ENCODE assay signal across 8 cellular contexts in the genomic region with DNA sequence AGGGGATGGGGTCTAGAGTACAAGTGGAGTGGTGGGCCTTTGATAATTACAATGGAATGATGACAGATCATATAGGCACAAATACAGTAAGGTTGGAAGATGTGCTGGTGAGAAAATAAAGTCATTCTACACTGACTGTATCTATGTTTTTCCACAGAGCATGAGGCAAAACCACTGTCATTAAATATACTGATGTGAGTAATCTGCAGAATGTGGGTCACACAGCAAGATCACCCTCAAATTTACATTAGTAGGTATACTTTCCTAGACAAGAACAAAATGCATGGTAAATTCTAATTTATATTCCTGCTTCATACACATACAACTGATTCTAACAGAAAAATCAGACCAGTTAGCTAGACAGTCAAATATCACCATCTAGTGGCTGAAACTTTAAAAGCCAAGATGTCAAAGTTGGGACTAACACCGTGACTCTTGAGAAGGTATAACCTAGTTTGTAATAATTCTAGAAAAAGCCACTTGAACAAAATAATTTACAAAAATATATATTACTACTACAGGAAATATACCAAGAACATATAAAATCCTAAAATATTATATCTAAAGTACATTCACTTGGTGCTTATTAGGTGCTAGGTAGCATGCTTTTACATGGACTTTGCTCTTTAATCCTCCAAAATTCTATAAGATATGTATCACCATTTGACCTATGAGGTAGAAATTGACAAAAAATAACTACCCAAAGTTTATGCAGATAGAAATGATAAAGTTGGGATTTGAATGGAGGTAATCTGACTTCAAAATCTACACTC. TPM values are rescaled to one million over a fixed set of nuclear protein-coding genes. Genes with fewer than 3 reads are reported as not detected.
DNase-seq lines count a peak whose midpoint lies in the region; ATAC-seq and TF ChIP-seq lines count a peak whose summit lies in the region.

No MANE protein-coding gene starts in this region.

- 13 to 15% methylated on average over 1 of the region's 1 CpG for WGBS in thyroid gland, 2 donors

- DNase-seq in AG08395 (ENCODE audit: low spot score) (peak; percentile 68), NCI-H526 treated with DMSO at 0.1 percent for 48 hours (lab: John Stamatoyannopoulos, UW) (peak; percentile 43), kidney epithelial cell (ENCODE audit: low read depth) (no peak), thyroid gland (no peak)
- DNase-seq in effector CD8-positive, alpha-beta T cell (lab: John Stamatoyannopoulos, UW): no peak

- H3K36me3 ChIP-seq in kidney epithelial cell (ENCODE audit: control insufficient read depth, insufficient read depth, low read length): no peaks in the 10 kb centered on the region
- peaks cover 0 to 11% of the 10 kb centered on the region in 2 donors for H3K36me3 ChIP-seq in thyroid gland

- peaks cover 12% of the 10 kb centered on the region for H3K4me1 Mint-ChIP-seq in brain

- H3K36me3 Mint-ChIP-seq in brain: peaks cover 57% of the 10 kb centered on the region

- H3K9me3 ChIP-seq in thyroid gland: no peaks in the 10 kb centered on the region

- no peak for TF ChIP-seq POLR2A in thyroid gland (IDR thresholded peaks at IDR 0.05)

- H3K27me3 Mint-ChIP-seq in brain: no peaks in the 10 kb centered on the region

- H3K4me3 ChIP-seq in GM12875 (ENCODE audit: low read depth, low read length): no peak overlapping the region
- H3K4me3 ChIP-seq in kidney epithelial cell (ENCODE audit: low read depth, low read length): no peak overlapping the region
- H3K4me3 ChIP-seq in thyroid gland (replicated peaks in 1 of 3): no peak overlapping the region

- no peak overlapping the region for H3K27ac Mint-ChIP-seq in brain

- intact Hi-C loops in thyroid gland (cut with DNase I): no loop called here

- no peak overlapping the region for H3K27ac ChIP-seq in thyroid gland

- TF ChIP-seq CTCF in GM12875 (IDR thresholded peaks at IDR 0.05; ENCODE audit: borderline replicate concordance, insufficient read depth, low read depth, low read length): peak; percentile 40; the same call in 1 of the 2 replicates
- TF ChIP-seq CTCF in brain (conservative IDR thresholded peaks at IDR 0.05): peak; percentile 67 to 71
- TF ChIP-seq CTCF in kidney epithelial cell (IDR thresholded peaks at IDR 0.05; ENCODE audit: insufficient read depth, low read length, poor library complexity, severe bottlenecking): peak; percentile 59
- peak in 5 of 6 experiments; percentile 37 to 77 (median 61) for TF ChIP-seq CTCF in thyroid gland (IDR thresholded peaks at IDR 0.05)

- H3K27me3 ChIP-seq in kidney epithelial cell (ENCODE audit: control insufficient read depth, insufficient read depth, low read length) (no peaks in the 10 kb centered on the region), thyroid gland (no peaks in the 10 kb centered on the region)

- H3K9me3 Mint-ChIP-seq in brain: peaks cover 12 to 20% (median 18%) of the 10 kb centered on the region in 5 experiments

- peaks cover 0 to 3% of the 10 kb centered on the region in 2 donors for H3K4me1 ChIP-seq in thyroid gland

- no peak overlapping the region for H3K4me3 Mint-ChIP-seq in brain

- ATAC-seq in HG03095 (IDR thresholded peaks at IDR 0.05; ENCODE audit: unreplicated experiment): peak; percentile 66

RNA-seq across cellular contexts. Expression of a gene that starts 19.5 kb away (rescaled TPM):
- 8.6 TPM for polyA plus RNA-seq in brain (ENCODE audit: insufficient read depth, low read depth, low replicate concordance)
- total RNA-seq in kidney epithelial cell (10.7 and 13.8 TPM in 2 replicates), thyroid gland (10 to 100 TPM; 18.7 to 35.2 (median 24.9) TPM)

RNA-seq across cellular contexts. Expression of a gene that starts 56.6 kb away (rescaled TPM):
- 1.1 TPM for polyA plus RNA-seq in brain (ENCODE audit: insufficient read depth, low read depth, low replicate concordance)
- total RNA-seq in kidney epithelial cell (13.5 and 13.8 TPM in 2 replicates), thyroid gland (10 to 100 TPM; 10.9 to 14.3 (median 12.0) TPM)

Comparison
In these comparisons a context has a peak if more than half of its experiments do, and no peak if none do; other contexts are left out.
1. DNase-seq: peak in AG08395 (single experiment) and NCI-H526 treated with DMSO at 0.1 percent for 48 hours (single experiment); none in kidney epithelial cell (single experiment), thyroid gland (0 of 2) and effector CD8-positive, alpha-beta T cell (single experiment).
2. Peak in every context shown above with its lines, with median percentiles within 50 percentile points of each other: CTCF ChIP-seq.